20 cellular contexts compared by ENCODE assay signal in genomic region chr16:85288869-85289660, GRCh38.
DNase-seq lines count a peak whose midpoint lies in the region; ATAC-seq, FAIRE-seq and TF ChIP-seq lines count a peak whose summit lies in the region.
"Had no signal": no experiment of that assay in that cellular context is flagged by ENCODE, and none has a peak within 500 bp of the region (broad histone marks: within the 10 kb centered on the region; RNA-seq: fewer than 3 reads in every experiment).

No MANE protein-coding gene starts in this region.

- H3K36me3 ChIP-seq in BLaER1 treated with 17β-estradiol and CSF1 and Interleukin-3, amounts not matched to agents 10 nM and 100 nM: no peaks in the 10 kb centered on the region
- H3K36me3 ChIP-seq in adrenal gland (replicated peaks in 1 of 2) (no peaks in the 10 kb centered on the region), HepG2 (replicated peaks in 1 of 2; ENCODE audit: control insufficient read depth in 1 of 2, insufficient read depth in 2 of 2, low read length in 2 of 2) (no peaks in the 10 kb centered on the region), small intestine (ENCODE audit: control insufficient read depth in 2 of 2, insufficient read depth in 2 of 2, low read length in 2 of 2) (no peaks in the 10 kb centered on the region)
- H3K36me3 ChIP-seq: BE2C had no signal

- H3K27ac ChIP-seq in BLaER1 treated with 17β-estradiol and CSF1 and Interleukin-3, amounts not matched to agents 10 nM and 100 nM: 0 out of 22 replicates have a peak overlapping the region, but pooled peaks of 1 of the 11 experiments have one; percentile 11
- H3K27ac ChIP-seq in adrenal gland: peak overlapping the region in 3 of 5 donors; percentile 51 to 94 (median 82)
- peak overlapping the region; percentile 61 for H3K27ac ChIP-seq in HepG2 (ENCODE audit: extremely low read length, insufficient read depth, low read length)
- H3K27ac ChIP-seq in small intestine (ENCODE audit: low read depth in 1 of 2, low read length in 1 of 2): no peak overlapping the region
- H3K27ac ChIP-seq: KMS-11 had no signal

- no peak overlapping the region for H2AFZ ChIP-seq in HepG2 (ENCODE audit: low read length)

- TF ChIP-seq POLR2A in adrenal gland (IDR thresholded peaks at IDR 0.05) (no peak), HepG2 (IDR thresholded peaks at IDR 0.05; ENCODE audit: insufficient read depth in 1 of 2, low read depth in 2 of 2, low read length in 2 of 2) (peak; percentile 38 to 48; a peak in 2 of 4 replicates)

- FAIRE-seq in HepG2 (lab: Jason Lieb, UNC): peak; percentile 70
- FAIRE-seq in small intestine (lab: Jason Lieb, UNC): no peak
- FAIRE-seq: A204.1, GM12892, GM18507 had no signal

- no TSS peak for BruUV-seq in HepG2 (replicated peaks; lab: Mats Ljungman, UMichigan)

- H4K20me1 ChIP-seq in BLaER1 treated with 17β-estradiol and CSF1 and Interleukin-3, amounts not matched to agents 10 nM and 100 nM: peaks cover 0 to 17% (median 0%) of the 10 kb centered on the region in 11 experiments; a peak in 2 of 22 replicates
- H4K20me1 ChIP-seq in HepG2 (ENCODE audit: insufficient read depth, low read length): no peaks in the 10 kb centered on the region; the same call in 1 of the 2 replicates

- H3K4me1 ChIP-seq in BLaER1 treated with 17β-estradiol and CSF1 and Interleukin-3, amounts not matched to agents 10 nM and 100 nM: peaks cover 49 to 100% (median 94%) of the 10 kb centered on the region in 10 experiments
- H3K4me1 ChIP-seq in adrenal gland (replicated peaks in 1 of 2) (peaks cover 38 to 78% of the 10 kb centered on the region in 2 donors), HepG2 (ENCODE audit: insufficient read depth, low read length) (peaks cover 82% of the 10 kb centered on the region), small intestine (ENCODE audit: control insufficient read depth in 2 of 2, insufficient read depth in 1 of 2, low read depth in 1 of 2, low read length in 1 of 2) (peaks cover 0 to 5% of the 10 kb centered on the region in 2 donors)

- POLR2A ChIA-PET in HepG2 (lab: Yijun Ruan, JAX): interaction anchor here (0.7 to 9.0 kb wide), 12 partner anchors 10 to 324 kb away, joined by 3 to 100 read pairs (median 4); partner anchors contain the start of gene GSE1

- H3K4me2 ChIP-seq in BLaER1 treated with 17β-estradiol and CSF1 and Interleukin-3, amounts not matched to agents 10 nM and 100 nM: peak overlapping the region; percentile 84 to 96 (median 90)
- peak overlapping the region; percentile 61 for H3K4me2 ChIP-seq in HepG2 (ENCODE audit: low read depth, low read length)
- H3K4me2 ChIP-seq: KMS-11 had no signal

- in situ Hi-C loops in HepG2 (cut with HindIII; ENCODE audit: extremely low pct_ligation_motif_present, low pct_unique_long_range_greater_than_20kb): no loop called here

- no peak for TF ChIP-seq RAD21 in HepG2 (CRISPR knock-in tag; IDR thresholded peaks at IDR 0.05)

- H3K9me3 ChIP-seq in BLaER1 treated with 17β-estradiol and CSF1 and Interleukin-3, amounts not matched to agents 10 nM and 100 nM (replicated peaks in 1 of 11): no peaks in the 10 kb centered on the region
- H3K9me3 ChIP-seq in adrenal gland (replicated peaks in 1 of 3) (no peaks in the 10 kb centered on the region), HepG2 (ENCODE audit: low read length) (no peaks in the 10 kb centered on the region), small intestine (ENCODE audit: control insufficient read depth, low read depth) (no peaks in the 10 kb centered on the region)
- H3K9me3 ChIP-seq: BE2C had no signal

- intact Hi-C loops in adrenal gland (cut with DNase I): loop anchor here in 1 of 2 donors (10.0 kb wide), 1 partner anchor 326 kb away; the partner anchor contains the start of gene GSE1
- intact Hi-C loops in HepG2 (cut with micrococcal nuclease; ENCODE audit: unreplicated experiment): loop anchor here (5.0 kb wide), 1 partner anchor 38 kb away; no protein-coding TSS in a partner anchor

- 66 to 75% (median 72%) methylated on average over 9 to 11 of the region's 11 CpGs for WGBS in adrenal gland, 4 donors
- 31% methylated on average over 9 of the region's 11 CpGs for whole genome bisulfite sequencing in HepG2 (ENCODE audit: low lambda C conversion rate)
- WGBS in small intestine, 3 donors: 51 to 76% (median 64%) methylated on average over 11 of the region's 11 CpGs

- peaks cover 0 to 18% (median 0%) of the 10 kb centered on the region in 11 experiments; a peak in 4 of 22 replicates for H3K27me3 ChIP-seq in BLaER1 treated with 17β-estradiol and CSF1 and Interleukin-3, amounts not matched to agents 10 nM and 100 nM
- H3K27me3 ChIP-seq in adrenal gland: no peaks in the 10 kb centered on the region
- H3K27me3 ChIP-seq in HepG2 (ENCODE audit: control insufficient read depth in 1 of 2, insufficient read depth in 2 of 2, low read length in 2 of 2): no peaks in the 10 kb centered on the region; a peak in 1 of 5 replicates
- H3K27me3 ChIP-seq in small intestine (ENCODE audit: control insufficient read depth in 2 of 2, insufficient read depth in 2 of 2, low read length in 2 of 2): no peaks in the 10 kb centered on the region
- H3K27me3 ChIP-seq: BE2C had no signal

- peak overlapping the region in 3 of 11 experiments; percentile 4 to 5 (median 5); a peak in 2 of 22 replicates for H3K9ac ChIP-seq in BLaER1 treated with 17β-estradiol and CSF1 and Interleukin-3, amounts not matched to agents 10 nM and 100 nM
- peak overlapping the region; percentile 27 for H3K9ac ChIP-seq in HepG2 (ENCODE audit: insufficient read depth, low read depth, low read length)
- H3K9ac ChIP-seq: KMS-11 had no signal

- DNase-seq in adrenal gland (peak in 1 of 7 donors; percentile 58), HepG2 (ENCODE audit: low spot score) (peak; percentile 85), small intestine (peak; percentile 38), NCI-H345 treated with DMSO at 0.1 percent for 48 hours (lab: John Stamatoyannopoulos, UW; ENCODE audit: unreplicated experiment) (no peak), A172 (ENCODE audit: low spot score) (no peak), pons (ENCODE audit: low spot score) (no peak)
- DNase-seq: BE2C; CD8-positive, alpha-beta memory T cell; GOT3; NCI-H1417; NCI-H1930; NCI-H226; NCI-H524 treated with DMSO at 0.1 percent for 48 hours had no signal

- no peaks in the 10 kb centered on the region for H3K79me2 ChIP-seq in HepG2 (ENCODE audit: insufficient read depth, low read length)

- peak; percentile 56 for ATAC-seq in HepG2
- ATAC-seq: HCT116, Panc1 had no signal

- TF ChIP-seq EP300 in HepG2 (IDR thresholded peaks at IDR 0.05; ENCODE audit: low read depth in 2 of 2, low read length in 2 of 2) (peak; percentile 63 to 96), HepG2 (CRISPR knock-in tag; IDR thresholded peaks at IDR 0.05; ENCODE audit: borderline replicate concordance) (peak; percentile 82)

- H3K4me3 ChIP-seq in BLaER1 treated with 17β-estradiol and CSF1 and Interleukin-3, amounts not matched to agents 10 nM and 100 nM: no peak overlapping the region
- H3K4me3 ChIP-seq in adrenal gland (no peak overlapping the region), HepG2 (replicated peaks in 1 of 3; ENCODE audit: insufficient read depth in 1 of 3, low read depth in 2 of 3, low read length in 3 of 3) (peak overlapping the region in 1 of 3 experiments; percentile 35; a peak in 1 of 6 replicates), small intestine (ENCODE audit: low read depth in 1 of 2, low read length in 2 of 2) (no peak overlapping the region)

- CTCF ChIA-PET in HepG2 (lab: Yijun Ruan, JAX; ENCODE audit: low intra/inter-chr PET ratio, low total read pairs): interaction anchor here (1.1 kb wide), 1 partner anchor 13 kb away, joined by 5 read pairs; no protein-coding TSS in a partner anchor

- no peak for TF ChIP-seq CTCF in adrenal gland (IDR thresholded peaks at IDR 0.05)
- 0 out of 2 replicates have a peak, but pooled peaks have one; percentile 16 for TF ChIP-seq CTCF in HepG2 (CRISPR knock-in tag; IDR thresholded peaks at IDR 0.05)

TF ChIP-seq in HepG2, 621 proteins besides CTCF, POLR2A, EP300 and RAD21 (continues in another document):
- TF ChIP-seq YEATS2 (CRISPR knock-in tag; IDR thresholded peaks at IDR 0.05; ENCODE audit: borderline replicate concordance) (no peak; the same call in 1 of the 2 replicates), ARID4A (CRISPR knock-in tag; IDR thresholded peaks at IDR 0.05; ENCODE audit: borderline replicate concordance) (peak; percentile 83; the same call in 1 of the 2 replicates), FOXP1 (IDR thresholded peaks at IDR 0.05) (no peak), FOXP1 (CRISPR knock-in tag; IDR thresholded peaks at IDR 0.05) (peak; percentile 67; the same call in 1 of the 2 replicates), FOXJ3 (CRISPR knock-in tag; IDR thresholded peaks at IDR 0.05; ENCODE audit: borderline replicate concordance) (peak; percentile 83), SOX13 (IDR thresholded peaks at IDR 0.05) (peak; percentile 65), SOX13 (CRISPR knock-in tag; conservative IDR thresholded peaks at IDR 0.05 in 1 of 2, IDR thresholded peaks at IDR 0.05 in 1 of 2) (peak in 1 of 2 experiments; percentile 88; a peak in 2 of 4 replicates), HMG20A (CRISPR knock-in tag; IDR thresholded peaks at IDR 0.05; ENCODE audit: borderline replicate concordance) (peak; percentile 90; the same call in 1 of the 2 replicates)

Comparison
In these comparisons a context has a peak if more than half of its experiments do, and no peak if none do; other contexts are left out.
1. H3K27ac ChIP-seq: peak in adrenal gland (3 of 5) and HepG2 (single experiment); none in small intestine (0 of 2).
2. DNase-seq: peak in HepG2 (single experiment) and small intestine (single experiment); none in NCI-H345 treated with DMSO at 0.1 percent for 48 hours (single experiment), A172 (single experiment) and pons (single experiment).
3. POLR2A ChIP-seq: peak in HepG2 (2 of 2); none in adrenal gland (0 of 2).